Comparison of ENCODE assay signal across 23 cellular contexts in the genomic region with DNA sequence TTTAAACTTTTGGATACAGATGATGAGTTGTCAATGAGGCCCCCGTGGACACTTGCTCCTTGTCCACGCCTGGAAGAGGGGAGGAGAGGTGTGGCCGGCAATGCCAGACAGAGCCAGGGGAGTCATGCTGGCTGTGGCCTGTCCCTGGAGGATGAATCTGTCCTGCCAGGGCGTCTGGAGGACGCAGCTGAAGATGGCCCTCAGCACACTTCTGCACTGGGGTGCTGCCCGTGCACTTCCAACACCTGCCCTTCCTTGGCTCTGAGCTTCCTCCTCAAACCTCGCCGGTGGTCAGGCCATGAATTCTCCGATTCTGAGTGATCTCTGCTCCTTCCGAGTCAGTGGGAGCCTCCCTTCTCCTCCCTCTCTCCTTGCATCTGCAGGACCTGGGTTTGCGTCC. TPM values are rescaled to one million over a fixed set of nuclear protein-coding genes. Genes with fewer than 3 reads are reported as not detected.
"Had no signal": no experiment of that assay in that cellular context is flagged by ENCODE, and none has a peak within 500 bp of the region (broad histone marks: within the 10 kb centered on the region; RNA-seq: fewer than 3 reads in every experiment).

No MANE protein-coding gene starts in this region.

- H3K9me3 ChIP-seq: SJSA1 had no signal

- H3K4me3 ChIP-seq: K562, SJSA1, SK-N-MC had no signal

- H3K27me3 ChIP-seq: SJSA1 had no signal

- ATAC-seq: HepG2, K562 had no signal

- DNase-seq: MV-4-11, NCI-H1048, NCI-H1105 treated with DMSO at 0.1 percent for 48 hours, NCI-H1417 treated with DMSO at 0.1 percent for 48 hours, NCI-H146, NCI-H1694 treated with DMSO at 0.1 percent for 48 hours, NCI-H1930, NCI-H2081, NCI-H2107, NCI-H2227 treated with DMSO at 0.1 percent for 48 hours, NCI-H524, NCI-H526 treated with DMSO at 0.1 percent for 48 hours, NCI-H748 treated with DMSO at 0.1 percent for 48 hours, Right ventricle myocardium superior, RPMI8226, SIG-M5 had no signal

- H3K9ac ChIP-seq: KMS-11 had no signal

- H3K27ac ChIP-seq: KMS-11, SJSA1, SK-N-MC had no signal

- H3K4me2 ChIP-seq: KMS-11 had no signal

- H3K36me3 ChIP-seq: SJSA1 had no signal

RNA-seq across cellular contexts. Expression of gene KCNF1, which starts 56.4 kb away (rescaled TPM):
- total RNA-seq: K562, MCF 10A, Right ventricle myocardium superior had no signal
- polyA plus RNA-seq: IgD-negative memory B cell, K562 had no signal
